Comparison of ENCODE assay signal across 1 cellular context in the genomic region with DNA sequence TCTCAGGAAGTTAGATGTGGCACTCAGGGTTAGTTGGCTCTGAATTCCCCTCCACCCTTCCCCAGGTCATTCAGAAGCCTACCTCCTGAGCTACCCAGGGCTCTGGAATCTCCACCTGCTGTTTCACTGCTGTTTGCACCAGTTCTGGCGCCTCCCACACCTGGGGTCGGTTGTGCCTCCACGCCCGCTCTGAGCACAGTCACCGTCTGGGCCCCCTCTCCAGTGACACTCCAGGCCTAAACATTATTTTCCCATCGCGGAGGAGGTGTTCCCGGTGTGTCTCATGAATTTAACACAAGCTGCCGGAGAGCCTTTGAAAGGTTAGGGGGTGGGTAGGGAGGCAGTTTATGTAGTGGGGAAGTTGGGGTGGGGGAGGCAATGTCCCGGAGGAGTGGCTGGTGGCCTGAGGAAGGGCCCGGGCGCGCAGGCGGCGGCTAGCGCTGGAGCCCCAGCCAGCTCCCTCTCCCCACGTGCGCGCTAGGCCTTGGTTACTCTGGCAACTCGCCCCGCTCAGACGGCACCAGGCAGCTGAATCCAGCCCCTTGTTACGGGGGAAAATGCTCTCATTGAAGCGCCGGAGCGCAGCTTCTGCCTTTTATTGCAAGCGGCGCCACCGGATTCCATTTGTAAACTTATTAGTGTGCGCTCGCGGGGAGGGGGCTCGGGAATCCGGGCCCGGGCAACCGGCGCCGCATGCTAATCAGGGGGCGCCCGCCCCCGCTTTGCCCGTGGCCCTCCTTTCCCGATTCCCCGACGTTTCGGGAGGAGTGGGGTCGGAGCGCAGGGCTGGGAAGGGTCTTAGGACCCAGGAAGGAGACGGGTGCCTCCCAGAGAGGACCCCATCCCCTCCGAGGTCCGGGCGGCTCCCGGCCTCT.
TF ChIP-seq lines count a peak whose summit lies in the region.

No MANE protein-coding gene starts in this region.

TF ChIP-seq in neural cell, 6 proteins besides CTCF, POLR2A, EP300 and RAD21 (continued from another document):
- TF ChIP-seq MXI1 (conservative IDR thresholded peaks at IDR 0.05; ENCODE audit: poor library complexity, severe bottlenecking) (peak; percentile 68), SMC3 (conservative IDR thresholded peaks at IDR 0.05; ENCODE audit: poor library complexity) (peak; percentile 36)
